In the genomic region with DNA sequence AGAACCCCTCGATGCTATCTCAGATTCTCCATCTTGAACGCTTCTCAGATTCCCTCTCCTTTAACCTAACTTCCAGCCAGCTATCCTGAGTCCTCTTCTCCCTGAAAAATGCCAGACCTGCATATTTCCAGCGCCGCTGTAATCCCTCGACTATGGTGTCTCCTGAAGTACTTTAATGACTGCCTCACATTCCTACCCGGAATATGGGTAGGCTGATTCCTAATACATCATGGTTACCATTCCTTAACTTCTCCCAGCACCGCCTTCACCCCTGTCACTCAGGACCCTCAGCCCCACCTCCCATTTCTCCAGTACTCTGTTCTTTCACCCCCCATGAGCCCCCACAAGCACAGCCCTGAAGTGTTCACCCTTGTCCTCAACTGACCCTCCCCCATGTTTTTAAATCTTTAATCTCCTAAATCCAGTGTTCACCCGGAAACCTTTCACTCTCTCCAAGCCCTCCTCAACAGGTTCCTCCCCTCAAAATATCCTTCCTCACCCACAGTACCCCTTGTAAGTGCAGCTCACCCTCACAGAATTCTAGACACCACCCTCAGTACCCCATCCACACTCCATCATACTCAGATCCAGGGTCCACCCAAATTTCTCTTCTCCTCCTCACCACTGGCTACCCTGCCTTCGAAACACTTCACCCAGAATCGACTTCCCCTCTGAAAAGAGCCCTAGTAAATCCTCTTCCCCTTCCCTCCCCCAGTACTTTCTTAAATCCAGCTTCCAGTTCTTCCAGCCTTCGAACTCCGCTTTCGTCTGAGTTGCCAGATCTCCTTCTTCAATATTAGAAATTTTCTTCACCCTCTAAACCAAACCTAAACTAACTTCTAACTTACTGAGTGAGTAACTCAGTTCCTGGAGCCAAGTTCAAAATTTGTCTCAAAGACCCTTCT, we compare ENCODE assay signal across 1 cellular context.
TF ChIP-seq lines count a peak whose summit lies in the region.

No MANE protein-coding gene starts in this region.

TF ChIP-seq in HEK293, 187 proteins besides CTCF, POLR2A, EP300 and RAD21 (continued from another document):
- TF ChIP-seq, protein P1, sequence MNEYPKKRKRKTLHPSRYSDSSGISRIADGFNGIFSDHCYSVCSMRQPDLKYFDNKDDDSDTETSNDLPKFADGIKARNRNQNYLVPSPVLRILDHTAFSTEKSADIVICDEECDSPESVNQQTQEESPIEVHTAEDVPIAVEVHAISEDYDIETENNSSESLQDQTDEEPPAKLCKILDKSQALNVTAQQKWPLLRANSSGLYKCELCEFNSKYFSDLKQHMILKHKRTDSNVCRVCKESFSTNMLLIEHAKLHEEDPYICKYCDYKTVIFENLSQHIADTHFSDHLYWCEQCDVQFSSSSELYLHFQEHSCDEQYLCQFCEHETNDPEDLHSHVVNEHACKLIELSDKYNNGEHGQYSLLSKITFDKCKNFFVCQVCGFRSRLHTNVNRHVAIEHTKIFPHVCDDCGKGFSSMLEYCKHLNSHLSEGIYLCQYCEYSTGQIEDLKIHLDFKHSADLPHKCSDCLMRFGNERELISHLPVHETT (tag by site-specific recombination; IDR thresholded peaks at IDR 0.05) = 0 out of 2 replicates have a peak, but pooled peaks have one; percentile 31
- TF ChIP-seq GLIS2 (tag by site-specific recombination; IDR thresholded peaks at IDR 0.05) = peak; percentile 62
- no peak for TF ChIP-seq ZFHX2 (tag by site-specific recombination; conservative IDR thresholded peaks at IDR 0.05)
- 0 out of 2 replicates have a peak, but pooled peaks have one; percentile 36 for TF ChIP-seq ZNF76 (tag by site-specific recombination; IDR thresholded peaks at IDR 0.05; ENCODE audit: borderline replicate concordance, low read depth)
- no peak for TF ChIP-seq ZNF654 (tag by site-specific recombination; IDR thresholded peaks at IDR 0.05; ENCODE audit: low read depth)
- peak; percentile 96 for TF ChIP-seq SCRT2 (tag by site-specific recombination; IDR thresholded peaks at IDR 0.05)
